In genomic region chr1:112704511-112704907, GRCh38 we compare ENCODE assay signal across 8 cellular contexts. TPM values are rescaled to one million over a fixed set of nuclear protein-coding genes. Genes with fewer than 3 reads are reported as not detected.
A peak's percentile ranks its signal among the peaks of the same experiment; 100 is the strongest.
DNase-seq lines count a peak whose midpoint lies in the region; ATAC-seq, FAIRE-seq and TF ChIP-seq lines count a peak whose summit lies in the region.

No MANE protein-coding gene starts in this region.

- H3K79me2 ChIP-seq in OCI-LY3 (ENCODE audit: low read length): no peaks in the 10 kb centered on the region
- no peaks in the 10 kb centered on the region for H3K79me2 ChIP-seq in H1 (ENCODE audit: control insufficient read depth in 1 of 2, insufficient read depth in 2 of 2, low read length in 2 of 2)

- intact Hi-C loops in CD8-positive, alpha-beta T cell (cut with DNase I, micrococcal nuclease): no loop called here

- H3K9ac ChIP-seq in OCI-LY3 (ENCODE audit: low read length) (peak overlapping the region; percentile 28; the same call in 1 of the 2 replicates), H1 (replicated peaks in 1 of 4; ENCODE audit: extremely low read depth in 1 of 4, low read depth in 3 of 4, low read length in 3 of 4) (peak overlapping the region in 1 of 4 experiments; percentile 36; a peak in 2 of 7 replicates)

- H4K91ac ChIP-seq in H1 (replicated peaks; ENCODE audit: insufficient read length, low read length): peak overlapping the region; percentile 36

- H3K4me2 ChIP-seq in OCI-LY3 (ENCODE audit: low read length): peak overlapping the region; percentile 75
- peak overlapping the region; percentile 41 to 90 for H3K4me2 ChIP-seq in H1 (ENCODE audit: insufficient read depth in 1 of 2, low read depth in 2 of 2, low read length in 2 of 2)

- H3K36me3 Mint-ChIP-seq in CD8-positive, alpha-beta T cell: peaks cover 9% of the 10 kb centered on the region

- H2BK12ac ChIP-seq in H1 (ENCODE audit: low read depth, low read length): no peak overlapping the region

- no peak overlapping the region for H2BK20ac ChIP-seq in H1 (ENCODE audit: low read length)

- TF ChIP-seq POLR2A in H1 (IDR thresholded peaks at IDR 0.05; ENCODE audit: control extremely low read depth in 1 of 2, low read depth in 2 of 2, low read length in 2 of 2): no peak; a peak in 1 of 3 replicates

- H3K36me3 ChIP-seq in CD8-positive, alpha-beta T cell (ENCODE audit: insufficient read depth, low read length): no peaks in the 10 kb centered on the region
- H3K36me3 ChIP-seq in OCI-LY3 (replicated peaks; ENCODE audit: low read depth, low read length) (no peaks in the 10 kb centered on the region), H1 (ENCODE audit: control insufficient read depth in 2 of 4, insufficient read depth in 4 of 4, low read length in 3 of 4) (peaks cover 2 to 9% (median 5%) of the 10 kb centered on the region in 4 experiments; a peak in 5 of 8 replicates)

- no peaks in the 10 kb centered on the region for H3K9me3 Mint-ChIP-seq in CD8-positive, alpha-beta T cell

- no peak overlapping the region for H3K4me3 ChIP-seq in CD8-positive, alpha-beta T cell (ENCODE audit: low read depth, low read length)
- H3K4me3 ChIP-seq in OCI-LY3 (ENCODE audit: low read length): peak overlapping the region; percentile 73
- H3K4me3 ChIP-seq in H1 (ENCODE audit: extremely low read depth in 1 of 4, insufficient read depth in 2 of 4, low read depth in 3 of 4, low read length in 4 of 4): peak overlapping the region; percentile 6 to 78 (median 42); a peak in 7 of 8 replicates

- no peak for DNase-seq in CD8-positive, alpha-beta T cell
- DNase-seq in H1 (ENCODE audit: low read depth in 1 of 2, low spot score in 2 of 2) (no peak), occipital lobe (lab: John Stamatoyannopoulos, UW) (peak; percentile 66), GM10266 (ENCODE audit: extremely low spot score) (no peak), NCI-H82 (lab: John Stamatoyannopoulos, UW) (no peak), Kasumi-1 (lab: John Stamatoyannopoulos, UW) (no peak)
- no peak for DNase-seq in NK-92 treated with Interleukin-12 subunit alpha and Interleukin-12 subunit beta, amount 100 ng/mL, for 24 hours (lab: John Stamatoyannopoulos, UW)

- H3K27me3 ChIP-seq in CD8-positive, alpha-beta T cell (ENCODE audit: insufficient read depth, low read length): no peaks in the 10 kb centered on the region
- H3K27me3 ChIP-seq in OCI-LY3 (ENCODE audit: low read depth, low read length): no peaks in the 10 kb centered on the region
- H3K27me3 ChIP-seq in H1 (replicated peaks in 1 of 4; ENCODE audit: control insufficient read depth in 3 of 4, extremely low read depth in 1 of 4, insufficient read depth in 3 of 4, low read length in 3 of 4): peaks cover 0 to 10% (median 4%) of the 10 kb centered on the region in 4 experiments; a peak in 2 of 7 replicates

- peaks cover 60% of the 10 kb centered on the region for H3K4me1 Mint-ChIP-seq in CD8-positive, alpha-beta T cell (ENCODE audit: low read depth)

- POLR2A ChIA-PET in CD8-positive, alpha-beta T cell (lab: Charles Lee): interaction anchor here (1.1 to 2.7 kb wide), 5 partner anchors 11 to 195 kb away, joined by 3 to 19 read pairs (median 13); partner anchors contain the start of genes CAPZA1, MOV10, PPM1J and ST7L
- POLR2A ChIA-PET in H1 (lab: Charles Lee; ENCODE audit: partially characterized antibody): interaction anchor here (0.8 to 4.1 kb wide), 20 partner anchors 8 to 334 kb away, joined by 3 to 71 read pairs (median 3); partner anchors contain the start of genes CAPZA1, MOV10, PPM1J and ST7L

- H3K27ac Mint-ChIP-seq in CD8-positive, alpha-beta T cell: peak overlapping the region; percentile 79

- no peak overlapping the region for H3K56ac ChIP-seq in H1 (replicated peaks; ENCODE audit: insufficient read length, low read depth, low read length)

- H3K27ac ChIP-seq in CD8-positive, alpha-beta T cell (ENCODE audit: low read depth, low read length): no peak overlapping the region
- H3K27ac ChIP-seq in OCI-LY3 (ENCODE audit: low read length) (no peak overlapping the region), H1 (ENCODE audit: low read depth, low read length) (no peak overlapping the region)

- CTCF ChIA-PET in CD8-positive, alpha-beta T cell (lab: Charles Lee): interaction anchor here (0.6 to 7.7 kb wide), 5 partner anchors 11 to 368 kb away, joined by 3 to 61 read pairs (median 10); partner anchors contain the start of genes LRIG2 and PPM1J
- CTCF ChIA-PET in H1 (lab: Charles Lee; ENCODE audit: partially characterized antibody): interaction anchor here (0.5 to 9.8 kb wide), 12 partner anchors 8 to 1664 kb away, joined by 3 to 63 read pairs (median 4); partner anchors contain the start of genes MOV10 and PPM1J

- H2BK5ac ChIP-seq in H1 (ENCODE audit: low read depth, low read length): peak overlapping the region; percentile 82

- no peak for TF ChIP-seq EP300 in H1 (IDR thresholded peaks at IDR 0.05; ENCODE audit: borderline replicate concordance in 1 of 2, low read depth in 2 of 2, low read length in 2 of 2)

- peak overlapping the region; percentile 68 for H3K4me3 Mint-ChIP-seq in CD8-positive, alpha-beta T cell

- H3K9me3 ChIP-seq in CD8-positive, alpha-beta T cell (ENCODE audit: low read length): no peaks in the 10 kb centered on the region
- H3K9me3 ChIP-seq in OCI-LY3 (ENCODE audit: insufficient read depth, low read length): no peaks in the 10 kb centered on the region
- H3K9me3 ChIP-seq in H1 (ENCODE audit: insufficient read depth in 2 of 2, low read depth in 1 of 2, low read length in 1 of 2): no peaks in the 10 kb centered on the region

- H2BK15ac ChIP-seq in H1 (ENCODE audit: low read length): peak overlapping the region; percentile 98; the same call in 1 of the 2 replicates

- H4K5ac ChIP-seq in H1 (ENCODE audit: insufficient read length, low read depth, low read length): no peak overlapping the region

- H2BK120ac ChIP-seq in H1 (replicated peaks; ENCODE audit: low read depth, low read length): no peak overlapping the region

- no peak for FAIRE-seq in H1 (lab: Jason Lieb, UNC)

- H3K23me2 ChIP-seq in H1 (ENCODE audit: low read depth, low read length): peaks cover 11% of the 10 kb centered on the region; the same call in 1 of the 2 replicates

- 62% methylated on average over 5 of the region's 5 CpGs; no CpG with 5 or more reads in 1 of the 2 experiments for WGBS in H1 (ENCODE audit: extremely low coverage in 1 of 2, insufficient coverage in 1 of 2, insufficient read length in 1 of 2, insufficient replicate concordance in 2 of 2, low coverage in 1 of 2, low lambda C conversion rate in 2 of 2, missing lambda C conversion rate in 1 of 2), 2 experiments

- no peak for ATAC-seq in CD8-positive, alpha-beta T cell

- H4K20me1 ChIP-seq in OCI-LY3 (ENCODE audit: insufficient read depth, low read length) (no peaks in the 10 kb centered on the region), H1 (replicated peaks in 1 of 2; ENCODE audit: control insufficient read depth in 1 of 2, insufficient read depth in 2 of 2, low read length in 2 of 2) (peaks cover 10 to 20% of the 10 kb centered on the region in 2 experiments)

- H3K14ac ChIP-seq in H1 (ENCODE audit: insufficient read length): no peak overlapping the region

- peak overlapping the region; percentile 46; the same call in 1 of the 2 replicates for H2AK5ac ChIP-seq in H1 (ENCODE audit: low read depth, low read length)

- TF ChIP-seq RAD21 in H1 (IDR thresholded peaks at IDR 0.05 in 1 of 2, conservative IDR thresholded peaks at IDR 0.05 in 1 of 2; ENCODE audit: low read depth in 2 of 2, low read length in 2 of 2): no peak

- no peaks in the 10 kb centered on the region for H3K79me1 ChIP-seq in H1 (ENCODE audit: low read depth, low read length)

- peaks cover 49% of the 10 kb centered on the region for H3K4me1 ChIP-seq in CD8-positive, alpha-beta T cell (ENCODE audit: insufficient read depth, low read length)
- H3K4me1 ChIP-seq in OCI-LY3 (ENCODE audit: low read length) (peaks cover 21% of the 10 kb centered on the region), H1 (replicated peaks in 1 of 4; ENCODE audit: control insufficient read depth in 3 of 4, insufficient read depth in 4 of 4, low read length in 3 of 4) (peaks cover 14 to 51% (median 31%) of the 10 kb centered on the region in 4 experiments)

- H3K18ac ChIP-seq in H1 (ENCODE audit: extremely low read depth, low read length): 0 out of 2 replicates have a peak overlapping the region, but pooled peaks have one; percentile 6

- TF ChIP-seq CTCF in CD8-positive, alpha-beta T cell (IDR thresholded peaks at IDR 0.05): no peak
- TF ChIP-seq CTCF in OCI-LY3 (IDR thresholded peaks at IDR 0.05; ENCODE audit: low read depth, low read length) (no peak), H1 (IDR thresholded peaks at IDR 0.05; ENCODE audit: control extremely low read depth in 1 of 3, insufficient read depth in 1 of 3, low read depth in 1 of 3, low read length in 3 of 3) (no peak), GM10266 (IDR thresholded peaks at IDR 0.05; ENCODE audit: control insufficient read depth, insufficient read depth, low read depth, missing control alignments) (no peak)

- no peak overlapping the region for H3K4ac ChIP-seq in H1 (replicated peaks; ENCODE audit: insufficient read length, low read depth, low read length)

- no peak overlapping the region for H3K23ac ChIP-seq in H1 (ENCODE audit: insufficient read length)

- H2AFZ ChIP-seq in OCI-LY3 (ENCODE audit: low read depth, low read length) (no peak overlapping the region), H1 (ENCODE audit: low read length) (no peak overlapping the region)

- H3K27me3 Mint-ChIP-seq in CD8-positive, alpha-beta T cell (ENCODE audit: low read depth): no peaks in the 10 kb centered on the region

- no peak overlapping the region; the same call in 1 of the 2 replicates for H4K8ac ChIP-seq in H1 (ENCODE audit: extremely low read depth, insufficient read depth, low read length)

RNA-seq across cellular contexts. Expression of gene RHOC, which starts 2.4 kb away (rescaled TPM):
- 1 to 10 TPM; 7.9 TPM for total RNA-seq in CD8-positive, alpha-beta T cell
- 53.6 and 57.6 TPM in 2 replicates for total RNA-seq in H1 (2021; fragmentation: NEBNext Ultra II Directional; extraction: Animal tissue kit (Norgen Biotek cat#: 25700))
- 97.5 and 114 TPM in 2 replicates for polyA plus RNA-seq in H1 (2011; rRNA removed)
- polyA plus RNA-seq in H1 (2011; cell fraction: cytosol; rRNA removed): 144 TPM
- 140 TPM for polyA plus RNA-seq in H1 (2011; cell fraction: nucleus; rRNA removed)
- 72.9 to 87.5 TPM (median 81.0 TPM) in 4 replicates for polyA plus RNA-seq in H1 (2012, experiment 1 of 2)
- polyA plus RNA-seq in H1 (2012, experiment 2 of 2): 73.2 TPM
- polyA plus RNA-seq in H1 (2013, experiment 1 of 2): 52.9 TPM
- polyA plus RNA-seq in H1 (2013, experiment 2 of 2): 48.6 TPM
- 89.0 and 98.9 TPM in 2 replicates for polyA minus RNA-seq in H1 (2011; rRNA and poly(A)+ RNA removed)
- 30.7 TPM for polyA minus RNA-seq in H1 (2011; cell fraction: cytosol; rRNA and poly(A)+ RNA removed)
- 32.1 TPM for polyA minus RNA-seq in H1 (2011; cell fraction: nucleus; rRNA and poly(A)+ RNA removed)
- 37.6 TPM for total RNA-seq in occipital lobe

RNA-seq across cellular contexts. Expression of gene PPM1J, which starts 10.6 kb away (rescaled TPM):
- under 1 TPM; 0.57 to 0.69 TPM for total RNA-seq in CD8-positive, alpha-beta T cell
- 17.5 and 19.4 TPM in 2 replicates for total RNA-seq in H1 (2021; fragmentation: NEBNext Ultra II Directional; extraction: Animal tissue kit (Norgen Biotek cat#: 25700))
- polyA plus RNA-seq in H1 (2011; rRNA removed): 31.6 and 45.4 TPM in 2 replicates
- polyA plus RNA-seq in H1 (2011; cell fraction: cytosol; rRNA removed): 43.8 TPM
- polyA plus RNA-seq in H1 (2011; cell fraction: nucleus; rRNA removed): 101 TPM
- 15.5 to 27.2 TPM (median 24.1 TPM) in 4 replicates for polyA plus RNA-seq in H1 (2012, experiment 1 of 2)
- 18.6 TPM for polyA plus RNA-seq in H1 (2012, experiment 2 of 2)
- polyA plus RNA-seq in H1 (2013, experiment 1 of 2): 12.4 TPM
- polyA plus RNA-seq in H1 (2013, experiment 2 of 2): 12.1 TPM
- 10.0 and 10.3 TPM in 2 replicates for polyA minus RNA-seq in H1 (2011; rRNA and poly(A)+ RNA removed)
- 7.5 TPM for polyA minus RNA-seq in H1 (2011; cell fraction: cytosol; rRNA and poly(A)+ RNA removed)
- polyA minus RNA-seq in H1 (2011; cell fraction: nucleus; rRNA and poly(A)+ RNA removed): 10.1 TPM
- 4.4 TPM for total RNA-seq in occipital lobe

RNA-seq across cellular contexts. Expression of gene MOV10, which starts 30.1 kb away (rescaled TPM):
- total RNA-seq in CD8-positive, alpha-beta T cell: 10 to 100 TPM; 92.4 to 94.7 TPM
- total RNA-seq in H1 (2021; fragmentation: NEBNext Ultra II Directional; extraction: Animal tissue kit (Norgen Biotek cat#: 25700)): 105 and 109 TPM in 2 replicates
- 57.3 and 83.7 TPM in 2 replicates for polyA plus RNA-seq in H1 (2011; rRNA removed)
- polyA plus RNA-seq in H1 (2011; cell fraction: cytosol; rRNA removed): 57.8 TPM
- 261 TPM for polyA plus RNA-seq in H1 (2011; cell fraction: nucleus; rRNA removed)
- 56.1 to 92.2 TPM (median 86.3 TPM) in 4 replicates for polyA plus RNA-seq in H1 (2012, experiment 1 of 2)
- 76.0 TPM for polyA plus RNA-seq in H1 (2012, experiment 2 of 2)
- polyA plus RNA-seq in H1 (2013, experiment 1 of 2): 93.2 TPM
- polyA plus RNA-seq in H1 (2013, experiment 2 of 2): 79.8 TPM
- 44.2 and 65.2 TPM in 2 replicates for polyA minus RNA-seq in H1 (2011; rRNA and poly(A)+ RNA removed)
- 48.4 TPM for polyA minus RNA-seq in H1 (2011; cell fraction: cytosol; rRNA and poly(A)+ RNA removed)
- polyA minus RNA-seq in H1 (2011; cell fraction: nucleus; rRNA and poly(A)+ RNA removed): 79.2 TPM
- 3.7 TPM for total RNA-seq in occipital lobe

Comparison
In these comparisons a context has a peak if more than half of its experiments do, and no peak if none do; other contexts are left out.
1. RNA of gene MOV10, which starts 30.1 kb away (total RNA-seq): 105 to 109 TPM in H1 and 92.4 to 94.7 TPM in CD8-positive, alpha-beta T cell; 3.7 TPM in occipital lobe (single experiment); every median in the first group is over 10 times any median in the second.